ENCODE assay signal across 1 cellular context in the genomic region with DNA sequence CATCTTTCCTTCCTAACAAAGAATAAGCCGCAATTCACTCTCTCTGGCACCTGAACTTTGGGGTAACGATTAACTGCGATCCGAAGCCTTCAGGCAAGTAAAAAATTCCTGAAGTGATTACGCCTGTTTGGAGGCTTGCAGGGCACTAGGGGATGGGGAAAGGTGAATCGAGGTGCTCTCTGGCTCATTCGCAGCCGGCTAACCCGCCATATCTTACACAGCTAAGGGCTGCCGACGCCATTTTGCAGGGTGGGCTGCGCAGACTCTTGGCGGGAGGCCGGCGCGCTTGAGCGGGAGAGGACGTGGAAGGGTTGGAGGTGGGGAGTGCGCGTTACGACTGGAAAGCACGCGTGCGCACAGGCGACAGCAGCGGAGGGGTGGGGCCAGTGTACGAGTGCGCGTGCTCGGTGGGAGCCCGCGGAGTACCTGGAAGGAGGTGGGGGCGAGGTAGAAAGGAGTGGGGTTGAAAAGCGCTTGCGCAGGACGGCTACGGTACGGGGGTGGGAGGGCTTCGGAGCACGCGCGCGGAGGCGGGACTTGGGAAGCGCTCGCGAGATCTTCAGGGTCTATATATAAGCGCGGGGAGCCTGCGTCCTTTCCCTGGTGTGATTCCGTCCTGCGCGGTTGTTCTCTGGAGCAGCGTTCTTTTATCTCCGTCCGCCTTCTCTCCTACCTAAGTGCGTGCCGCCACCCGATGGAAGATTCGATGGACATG.
TF ChIP-seq lines count a peak whose summit lies in the region.

A gene with protein sequence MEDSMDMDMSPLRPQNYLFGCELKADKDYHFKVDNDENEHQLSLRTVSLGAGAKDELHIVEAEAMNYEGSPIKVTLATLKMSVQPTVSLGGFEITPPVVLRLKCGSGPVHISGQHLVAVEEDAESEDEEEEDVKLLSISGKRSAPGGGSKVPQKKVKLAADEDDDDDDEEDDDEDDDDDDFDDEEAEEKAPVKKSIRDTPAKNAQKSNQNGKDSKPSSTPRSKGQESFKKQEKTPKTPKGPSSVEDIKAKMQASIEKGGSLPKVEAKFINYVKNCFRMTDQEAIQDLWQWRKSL (plus strand): TSS at position 595 of the 715 bp plus-strand sequence. CDS start 100 bp downstream, at position 695.

TF ChIP-seq in K562, 482 proteins besides CTCF, POLR2A, EP300 and RAD21 (continued from another document and continues in another):
- TF ChIP-seq HDGF (IDR thresholded peaks at IDR 0.05) = peak; percentile 78; the same call in 1 of the 2 replicates
- TF ChIP-seq, protein P1, sequence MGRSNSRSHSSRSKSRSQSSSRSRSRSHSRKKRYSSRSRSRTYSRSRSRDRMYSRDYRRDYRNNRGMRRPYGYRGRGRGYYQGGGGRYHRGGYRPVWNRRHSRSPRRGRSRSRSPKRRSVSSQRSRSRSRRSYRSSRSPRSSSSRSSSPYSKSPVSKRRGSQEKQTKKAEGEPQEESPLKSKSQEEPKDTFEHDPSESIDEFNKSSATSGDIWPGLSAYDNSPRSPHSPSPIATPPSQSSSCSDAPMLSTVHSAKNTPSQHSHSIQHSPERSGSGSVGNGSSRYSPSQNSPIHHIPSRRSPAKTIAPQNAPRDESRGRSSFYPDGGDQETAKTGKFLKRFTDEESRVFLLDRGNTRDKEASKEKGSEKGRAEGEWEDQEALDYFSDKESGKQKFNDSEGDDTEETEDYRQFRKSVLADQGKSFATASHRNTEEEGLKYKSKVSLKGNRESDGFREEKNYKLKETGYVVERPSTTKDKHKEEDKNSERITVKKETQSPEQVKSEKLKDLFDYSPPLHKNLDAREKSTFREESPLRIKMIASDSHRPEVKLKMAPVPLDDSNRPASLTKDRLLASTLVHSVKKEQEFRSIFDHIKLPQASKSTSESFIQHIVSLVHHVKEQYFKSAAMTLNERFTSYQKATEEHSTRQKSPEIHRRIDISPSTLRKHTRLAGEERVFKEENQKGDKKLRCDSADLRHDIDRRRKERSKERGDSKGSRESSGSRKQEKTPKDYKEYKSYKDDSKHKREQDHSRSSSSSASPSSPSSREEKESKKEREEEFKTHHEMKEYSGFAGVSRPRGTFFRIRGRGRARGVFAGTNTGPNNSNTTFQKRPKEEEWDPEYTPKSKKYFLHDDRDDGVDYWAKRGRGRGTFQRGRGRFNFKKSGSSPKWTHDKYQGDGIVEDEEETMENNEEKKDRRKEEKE (IDR thresholded peaks at IDR 0.05; ENCODE audit: borderline replicate concordance in 1 of 2, control insufficient read depth in 1 of 2, low read depth in 2 of 2, low read length in 1 of 2) = 0 out of 4 replicates have a peak, but pooled peaks of 1 of the 2 experiments have one; percentile 65
- TF ChIP-seq MEF2D (tag; conservative IDR thresholded peaks at IDR 0.05; ENCODE audit: low read depth) = no peak
- no peak for TF ChIP-seq RFX7 (CRISPR knock-in tag; IDR thresholded peaks at IDR 0.05)
- TF ChIP-seq CAMTA2 (CRISPR knock-in tag; conservative IDR thresholded peaks at IDR 0.05) = no peak
- peak; percentile 46 for TF ChIP-seq NELFE (IDR thresholded peaks at IDR 0.05; ENCODE audit: insufficient read depth, insufficient read length)
- TF ChIP-seq PURB (CRISPR knock-in tag; IDR thresholded peaks at IDR 0.05; ENCODE audit: low read depth) = no peak
- TF ChIP-seq ZBTB8A (IDR thresholded peaks at IDR 0.05; ENCODE audit: partially characterized antibody) = no peak
- no peak; the same call in 1 of the 2 replicates for TF ChIP-seq ZKSCAN1 (IDR thresholded peaks at IDR 0.05; ENCODE audit: low read depth, low read length)
- TF ChIP-seq ZBTB1 (CRISPR knock-in tag; IDR thresholded peaks at IDR 0.05; ENCODE audit: borderline replicate concordance, low read depth) = no peak
- TF ChIP-seq MTA3 (IDR thresholded peaks at IDR 0.05; ENCODE audit: borderline replicate concordance) = peak; percentile 97
- TF ChIP-seq ADNP (tag; IDR thresholded peaks at IDR 0.05) = no peak
- TF ChIP-seq KDM5B (IDR thresholded peaks at IDR 0.05; ENCODE audit: insufficient replicate concordance, low read depth, low read length) = peak; percentile 95
- TF ChIP-seq, protein P2, sequence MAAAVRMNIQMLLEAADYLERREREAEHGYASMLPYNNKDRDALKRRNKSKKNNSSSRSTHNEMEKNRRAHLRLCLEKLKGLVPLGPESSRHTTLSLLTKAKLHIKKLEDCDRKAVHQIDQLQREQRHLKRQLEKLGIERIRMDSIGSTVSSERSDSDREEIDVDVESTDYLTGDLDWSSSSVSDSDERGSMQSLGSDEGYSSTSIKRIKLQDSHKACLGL (CRISPR knock-in tag; IDR thresholded peaks at IDR 0.05; ENCODE audit: borderline replicate concordance, poor library complexity, severe bottlenecking) = no peak
- no peak for TF ChIP-seq ZNF780A (CRISPR knock-in tag; IDR thresholded peaks at IDR 0.05)
- no peak for TF ChIP-seq KDM1A (IDR thresholded peaks at IDR 0.05)
- TF ChIP-seq, protein P3, sequence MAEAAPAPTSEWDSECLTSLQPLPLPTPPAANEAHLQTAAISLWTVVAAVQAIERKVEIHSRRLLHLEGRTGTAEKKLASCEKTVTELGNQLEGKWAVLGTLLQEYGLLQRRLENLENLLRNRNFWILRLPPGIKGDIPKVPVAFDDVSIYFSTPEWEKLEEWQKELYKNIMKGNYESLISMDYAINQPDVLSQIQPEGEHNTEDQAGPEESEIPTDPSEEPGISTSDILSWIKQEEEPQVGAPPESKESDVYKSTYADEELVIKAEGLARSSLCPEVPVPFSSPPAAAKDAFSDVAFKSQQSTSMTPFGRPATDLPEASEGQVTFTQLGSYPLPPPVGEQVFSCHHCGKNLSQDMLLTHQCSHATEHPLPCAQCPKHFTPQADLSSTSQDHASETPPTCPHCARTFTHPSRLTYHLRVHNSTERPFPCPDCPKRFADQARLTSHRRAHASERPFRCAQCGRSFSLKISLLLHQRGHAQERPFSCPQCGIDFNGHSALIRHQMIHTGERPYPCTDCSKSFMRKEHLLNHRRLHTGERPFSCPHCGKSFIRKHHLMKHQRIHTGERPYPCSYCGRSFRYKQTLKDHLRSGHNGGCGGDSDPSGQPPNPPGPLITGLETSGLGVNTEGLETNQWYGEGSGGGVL (CRISPR knock-in tag; IDR thresholded peaks at IDR 0.05) = no peak
- peak in 1 of 2 experiments; percentile 16; a peak in 1 of 3 replicates for TF ChIP-seq CBX3 (IDR thresholded peaks at IDR 0.05; ENCODE audit: borderline replicate concordance in 1 of 2, low read length in 2 of 2)
- peak; percentile 52 for TF ChIP-seq RBFOX2 (IDR thresholded peaks at IDR 0.05; ENCODE audit: low read depth, low read length)
- TF ChIP-seq, protein P4, sequence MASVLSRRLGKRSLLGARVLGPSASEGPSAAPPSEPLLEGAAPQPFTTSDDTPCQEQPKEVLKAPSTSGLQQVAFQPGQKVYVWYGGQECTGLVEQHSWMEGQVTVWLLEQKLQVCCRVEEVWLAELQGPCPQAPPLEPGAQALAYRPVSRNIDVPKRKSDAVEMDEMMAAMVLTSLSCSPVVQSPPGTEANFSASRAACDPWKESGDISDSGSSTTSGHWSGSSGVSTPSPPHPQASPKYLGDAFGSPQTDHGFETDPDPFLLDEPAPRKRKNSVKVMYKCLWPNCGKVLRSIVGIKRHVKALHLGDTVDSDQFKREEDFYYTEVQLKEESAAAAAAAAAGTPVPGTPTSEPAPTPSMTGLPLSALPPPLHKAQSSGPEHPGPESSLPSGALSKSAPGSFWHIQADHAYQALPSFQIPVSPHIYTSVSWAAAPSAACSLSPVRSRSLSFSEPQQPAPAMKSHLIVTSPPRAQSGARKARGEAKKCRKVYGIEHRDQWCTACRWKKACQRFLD (CRISPR knock-in tag; IDR thresholded peaks at IDR 0.05) = no peak
- TF ChIP-seq, protein P5, sequence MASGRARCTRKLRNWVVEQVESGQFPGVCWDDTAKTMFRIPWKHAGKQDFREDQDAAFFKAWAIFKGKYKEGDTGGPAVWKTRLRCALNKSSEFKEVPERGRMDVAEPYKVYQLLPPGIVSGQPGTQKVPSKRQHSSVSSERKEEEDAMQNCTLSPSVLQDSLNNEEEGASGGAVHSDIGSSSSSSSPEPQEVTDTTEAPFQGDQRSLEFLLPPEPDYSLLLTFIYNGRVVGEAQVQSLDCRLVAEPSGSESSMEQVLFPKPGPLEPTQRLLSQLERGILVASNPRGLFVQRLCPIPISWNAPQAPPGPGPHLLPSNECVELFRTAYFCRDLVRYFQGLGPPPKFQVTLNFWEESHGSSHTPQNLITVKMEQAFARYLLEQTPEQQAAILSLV (tag; IDR thresholded peaks at IDR 0.05) = no peak
- TF ChIP-seq, protein P6, sequence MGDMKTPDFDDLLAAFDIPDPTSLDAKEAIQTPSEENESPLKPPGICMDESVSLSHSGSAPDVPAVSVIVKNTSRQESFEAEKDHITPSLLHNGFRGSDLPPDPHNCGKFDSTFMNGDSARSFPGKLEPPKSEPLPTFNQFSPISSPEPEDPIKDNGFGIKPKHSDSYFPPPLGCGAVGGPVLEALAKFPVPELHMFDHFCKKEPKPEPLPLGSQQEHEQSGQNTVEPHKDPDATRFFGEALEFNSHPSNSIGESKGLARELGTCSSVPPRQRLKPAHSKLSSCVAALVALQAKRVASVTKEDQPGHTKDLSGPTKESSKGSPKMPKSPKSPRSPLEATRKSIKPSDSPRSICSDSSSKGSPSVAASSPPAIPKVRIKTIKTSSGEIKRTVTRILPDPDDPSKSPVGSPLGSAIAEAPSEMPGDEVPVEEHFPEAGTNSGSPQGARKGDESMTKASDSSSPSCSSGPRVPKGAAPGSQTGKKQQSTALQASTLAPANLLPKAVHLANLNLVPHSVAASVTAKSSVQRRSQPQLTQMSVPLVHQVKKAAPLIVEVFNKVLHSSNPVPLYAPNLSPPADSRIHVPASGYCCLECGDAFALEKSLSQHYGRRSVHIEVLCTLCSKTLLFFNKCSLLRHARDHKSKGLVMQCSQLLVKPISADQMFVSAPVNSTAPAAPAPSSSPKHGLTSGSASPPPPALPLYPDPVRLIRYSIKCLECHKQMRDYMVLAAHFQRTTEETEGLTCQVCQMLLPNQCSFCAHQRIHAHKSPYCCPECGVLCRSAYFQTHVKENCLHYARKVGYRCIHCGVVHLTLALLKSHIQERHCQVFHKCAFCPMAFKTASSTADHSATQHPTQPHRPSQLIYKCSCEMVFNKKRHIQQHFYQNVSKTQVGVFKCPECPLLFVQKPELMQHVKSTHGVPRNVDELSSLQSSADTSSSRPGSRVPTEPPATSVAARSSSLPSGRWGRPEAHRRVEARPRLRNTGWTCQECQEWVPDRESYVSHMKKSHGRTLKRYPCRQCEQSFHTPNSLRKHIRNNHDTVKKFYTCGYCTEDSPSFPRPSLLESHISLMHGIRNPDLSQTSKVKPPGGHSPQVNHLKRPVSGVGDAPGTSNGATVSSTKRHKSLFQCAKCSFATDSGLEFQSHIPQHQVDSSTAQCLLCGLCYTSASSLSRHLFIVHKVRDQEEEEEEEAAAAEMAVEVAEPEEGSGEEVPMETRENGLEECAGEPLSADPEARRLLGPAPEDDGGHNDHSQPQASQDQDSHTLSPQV (IDR thresholded peaks at IDR 0.05) = no peak
- TF ChIP-seq POLR2G (IDR thresholded peaks at IDR 0.05; ENCODE audit: low read depth, low read length) = peak; percentile 83
- TF ChIP-seq, protein P7, sequence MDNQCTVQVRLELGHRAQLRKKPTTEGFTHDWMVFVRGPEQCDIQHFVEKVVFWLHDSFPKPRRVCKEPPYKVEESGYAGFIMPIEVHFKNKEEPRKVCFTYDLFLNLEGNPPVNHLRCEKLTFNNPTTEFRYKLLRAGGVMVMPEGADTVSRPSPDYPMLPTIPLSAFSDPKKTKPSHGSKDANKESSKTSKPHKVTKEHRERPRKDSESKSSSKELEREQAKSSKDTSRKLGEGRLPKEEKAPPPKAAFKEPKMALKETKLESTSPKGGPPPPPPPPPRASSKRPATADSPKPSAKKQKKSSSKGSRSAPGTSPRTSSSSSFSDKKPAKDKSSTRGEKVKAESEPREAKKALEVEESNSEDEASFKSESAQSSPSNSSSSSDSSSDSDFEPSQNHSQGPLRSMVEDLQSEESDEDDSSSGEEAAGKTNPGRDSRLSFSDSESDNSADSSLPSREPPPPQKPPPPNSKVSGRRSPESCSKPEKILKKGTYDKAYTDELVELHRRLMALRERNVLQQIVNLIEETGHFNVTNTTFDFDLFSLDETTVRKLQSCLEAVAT (IDR thresholded peaks at IDR 0.05) = peak in 1 of 2 experiments; percentile 72; a peak in 2 of 4 replicates
- TF ChIP-seq, protein P8, sequence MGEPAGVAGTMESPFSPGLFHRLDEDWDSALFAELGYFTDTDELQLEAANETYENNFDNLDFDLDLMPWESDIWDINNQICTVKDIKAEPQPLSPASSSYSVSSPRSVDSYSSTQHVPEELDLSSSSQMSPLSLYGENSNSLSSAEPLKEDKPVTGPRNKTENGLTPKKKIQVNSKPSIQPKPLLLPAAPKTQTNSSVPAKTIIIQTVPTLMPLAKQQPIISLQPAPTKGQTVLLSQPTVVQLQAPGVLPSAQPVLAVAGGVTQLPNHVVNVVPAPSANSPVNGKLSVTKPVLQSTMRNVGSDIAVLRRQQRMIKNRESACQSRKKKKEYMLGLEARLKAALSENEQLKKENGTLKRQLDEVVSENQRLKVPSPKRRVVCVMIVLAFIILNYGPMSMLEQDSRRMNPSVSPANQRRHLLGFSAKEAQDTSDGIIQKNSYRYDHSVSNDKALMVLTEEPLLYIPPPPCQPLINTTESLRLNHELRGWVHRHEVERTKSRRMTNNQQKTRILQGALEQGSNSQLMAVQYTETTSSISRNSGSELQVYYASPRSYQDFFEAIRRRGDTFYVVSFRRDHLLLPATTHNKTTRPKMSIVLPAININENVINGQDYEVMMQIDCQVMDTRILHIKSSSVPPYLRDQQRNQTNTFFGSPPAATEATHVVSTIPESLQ (CRISPR knock-in tag; IDR thresholded peaks at IDR 0.05) = no peak
- no peak for TF ChIP-seq PTRF (tag; IDR thresholded peaks at IDR 0.05)
- peak; percentile 88; the same call in 1 of the 2 replicates for TF ChIP-seq GTF2A2 (tag; IDR thresholded peaks at IDR 0.05)
- TF ChIP-seq TAF1 (IDR thresholded peaks at IDR 0.05; ENCODE audit: control insufficient read depth, extremely low read depth, insufficient read depth, low read length, severe bottlenecking) = peak; percentile 97
- TF ChIP-seq, protein P9, sequence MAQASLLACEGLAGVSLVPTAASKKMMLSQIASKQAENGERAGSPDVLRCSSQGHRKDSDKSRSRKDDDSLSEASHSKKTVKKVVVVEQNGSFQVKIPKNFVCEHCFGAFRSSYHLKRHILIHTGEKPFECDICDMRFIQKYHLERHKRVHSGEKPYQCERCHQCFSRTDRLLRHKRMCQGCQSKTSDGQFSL (CRISPR knock-in tag; IDR thresholded peaks at IDR 0.05) = peak; percentile 18; the same call in 1 of the 2 replicates
- TF ChIP-seq, protein P9 (tag; IDR thresholded peaks at IDR 0.05) = no peak
- TF ChIP-seq EGR1 (conservative IDR thresholded peaks at IDR 0.05) = peak; percentile 94
- TF ChIP-seq PHF21A (IDR thresholded peaks at IDR 0.05; ENCODE audit: borderline replicate concordance, low read depth) = no peak
- TF ChIP-seq FOS (IDR thresholded peaks at IDR 0.05; ENCODE audit: extremely low read depth, insufficient read length) = no peak
